Comparison of ENCODE assay signal across 1 cellular context in the genomic region with DNA sequence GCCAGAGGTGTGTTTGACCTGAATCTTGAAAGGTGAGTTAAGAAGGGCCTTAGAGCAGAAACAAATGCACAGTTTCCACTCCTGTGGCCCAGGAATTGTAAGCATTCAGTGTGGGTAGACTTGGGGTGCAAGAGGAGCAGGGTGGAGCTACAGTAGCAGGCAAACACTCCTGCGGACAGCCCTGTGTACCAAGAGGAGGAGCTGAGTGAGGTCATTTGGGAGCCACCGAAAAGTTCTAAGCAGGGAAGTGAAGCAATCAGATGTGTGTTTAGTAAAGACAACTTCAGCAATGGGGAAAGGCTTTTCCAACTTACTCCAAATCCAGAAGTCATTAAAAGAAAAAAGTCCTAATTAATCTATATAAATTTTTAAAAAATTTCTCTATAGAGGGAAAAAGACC.
TF ChIP-seq lines count a peak whose summit lies in the region.

No MANE protein-coding gene starts in this region.

TF ChIP-seq in liver, 16 proteins besides CTCF, POLR2A, EP300 and RAD21 (continued from another document):
- TF ChIP-seq, protein P1, sequence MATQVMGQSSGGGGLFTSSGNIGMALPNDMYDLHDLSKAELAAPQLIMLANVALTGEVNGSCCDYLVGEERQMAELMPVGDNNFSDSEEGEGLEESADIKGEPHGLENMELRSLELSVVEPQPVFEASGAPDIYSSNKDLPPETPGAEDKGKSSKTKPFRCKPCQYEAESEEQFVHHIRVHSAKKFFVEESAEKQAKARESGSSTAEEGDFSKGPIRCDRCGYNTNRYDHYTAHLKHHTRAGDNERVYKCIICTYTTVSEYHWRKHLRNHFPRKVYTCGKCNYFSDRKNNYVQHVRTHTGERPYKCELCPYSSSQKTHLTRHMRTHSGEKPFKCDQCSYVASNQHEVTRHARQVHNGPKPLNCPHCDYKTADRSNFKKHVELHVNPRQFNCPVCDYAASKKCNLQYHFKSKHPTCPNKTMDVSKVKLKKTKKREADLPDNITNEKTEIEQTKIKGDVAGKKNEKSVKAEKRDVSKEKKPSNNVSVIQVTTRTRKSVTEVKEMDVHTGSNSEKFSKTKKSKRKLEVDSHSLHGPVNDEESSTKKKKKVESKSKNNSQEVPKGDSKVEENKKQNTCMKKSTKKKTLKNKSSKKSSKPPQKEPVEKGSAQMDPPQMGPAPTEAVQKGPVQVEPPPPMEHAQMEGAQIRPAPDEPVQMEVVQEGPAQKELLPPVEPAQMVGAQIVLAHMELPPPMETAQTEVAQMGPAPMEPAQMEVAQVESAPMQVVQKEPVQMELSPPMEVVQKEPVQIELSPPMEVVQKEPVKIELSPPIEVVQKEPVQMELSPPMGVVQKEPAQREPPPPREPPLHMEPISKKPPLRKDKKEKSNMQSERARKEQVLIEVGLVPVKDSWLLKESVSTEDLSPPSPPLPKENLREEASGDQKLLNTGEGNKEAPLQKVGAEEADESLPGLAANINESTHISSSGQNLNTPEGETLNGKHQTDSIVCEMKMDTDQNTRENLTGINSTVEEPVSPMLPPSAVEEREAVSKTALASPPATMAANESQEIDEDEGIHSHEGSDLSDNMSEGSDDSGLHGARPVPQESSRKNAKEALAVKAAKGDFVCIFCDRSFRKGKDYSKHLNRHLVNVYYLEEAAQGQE (IDR thresholded peaks at IDR 0.05), result no peak
- TF ChIP-seq FOXA2 (IDR thresholded peaks at IDR 0.05) (no peak), TAF1 (conservative IDR thresholded peaks at IDR 0.05) (no peak), NR2F2 (IDR thresholded peaks at IDR 0.05) (no peak)
TF ChIP-seq in liver: peak in this region for 3.
